16 cellular contexts compared by ENCODE assay signal in genomic region chr21:39084073-39084472, GRCh38.
DNase-seq lines count a peak whose midpoint lies in the region; ATAC-seq, FAIRE-seq and TF ChIP-seq lines count a peak whose summit lies in the region.
"Had no signal": no experiment of that assay in that cellular context is flagged by ENCODE, and none has a peak within 500 bp of the region (broad histone marks: within the 10 kb centered on the region; RNA-seq: fewer than 3 reads in every experiment).

No MANE protein-coding gene starts in this region.

- H3K23ac ChIP-seq in H1 (ENCODE audit: insufficient read length): no peak overlapping the region

- no peak overlapping the region for H3K4ac ChIP-seq in H1 (replicated peaks; ENCODE audit: insufficient read length, low read depth, low read length)

- no peaks in the 10 kb centered on the region for H3K23me2 ChIP-seq in H1 (ENCODE audit: low read depth, low read length)

- H3K27ac ChIP-seq in RWPE1 (peak overlapping the region; percentile 94), H1 (ENCODE audit: low read depth, low read length) (no peak overlapping the region), lower lobe of right lung (peak overlapping the region; percentile 72), upper lobe of right lung (peak overlapping the region; percentile 69), right cardiac atrium (ENCODE audit: low read length) (no peak overlapping the region)
- H3K27ac ChIP-seq: BLaER1 treated with 17β-estradiol and CSF1 and Interleukin-3, amounts not matched to agents 10 nM and 100 nM; SK-N-MC had no signal

- H3K9me3 ChIP-seq in H1 (ENCODE audit: insufficient read depth in 2 of 2, low read depth in 1 of 2, low read length in 1 of 2) (peaks cover 2 to 3% of the 10 kb centered on the region in 2 experiments; a peak in 1 of 4 replicates), lower lobe of right lung (no peaks in the 10 kb centered on the region), upper lobe of right lung (no peaks in the 10 kb centered on the region), right cardiac atrium (ENCODE audit: control insufficient read depth, low read length) (no peaks in the 10 kb centered on the region)

- no peaks in the 10 kb centered on the region for H3K79me1 ChIP-seq in H1 (ENCODE audit: low read depth, low read length)

- no peak overlapping the region for H3K18ac ChIP-seq in H1 (ENCODE audit: extremely low read depth, low read length)

- no peak overlapping the region; the same call in 1 of the 2 replicates for H4K8ac ChIP-seq in H1 (ENCODE audit: extremely low read depth, insufficient read depth, low read length)

- no peak for TF ChIP-seq POLR2A in H1 (IDR thresholded peaks at IDR 0.05; ENCODE audit: control extremely low read depth in 1 of 2, low read depth in 2 of 2, low read length in 2 of 2)
- TF ChIP-seq POLR2A in GM12892 (IDR thresholded peaks at IDR 0.05; ENCODE audit: low read depth, low read length): no peak

- H2BK120ac ChIP-seq in H1 (replicated peaks; ENCODE audit: low read depth, low read length): no peak overlapping the region

- H3K36me3 ChIP-seq in H1 (ENCODE audit: control insufficient read depth in 2 of 4, insufficient read depth in 4 of 4, low read length in 3 of 4): no peaks in the 10 kb centered on the region
- H3K36me3 ChIP-seq in lower lobe of right lung: no peaks in the 10 kb centered on the region
- no peaks in the 10 kb centered on the region for H3K36me3 ChIP-seq in upper lobe of right lung
- H3K36me3 ChIP-seq: BLaER1 treated with 17β-estradiol and CSF1 and Interleukin-3, amounts not matched to agents 10 nM and 100 nM had no signal

- no peaks in the 10 kb centered on the region for H3K79me2 ChIP-seq in H1 (ENCODE audit: control insufficient read depth in 1 of 2, insufficient read depth in 2 of 2, low read length in 2 of 2)

- TF ChIP-seq EP300 in H1 (IDR thresholded peaks at IDR 0.05; ENCODE audit: borderline replicate concordance in 1 of 2, low read depth in 2 of 2, low read length in 2 of 2): no peak

- FAIRE-seq in H1 (lab: Jason Lieb, UNC) (no peak), GM12892 (lab: Jason Lieb, UNC) (no peak)
- FAIRE-seq: GM12878 had no signal

- H3K27me3 ChIP-seq in H1 (replicated peaks in 1 of 4; ENCODE audit: control insufficient read depth in 3 of 4, extremely low read depth in 1 of 4, insufficient read depth in 3 of 4, low read length in 3 of 4): no peaks in the 10 kb centered on the region; a peak in 2 of 7 replicates
- no peaks in the 10 kb centered on the region for H3K27me3 ChIP-seq in lower lobe of right lung (ENCODE audit: low read depth)
- no peaks in the 10 kb centered on the region for H3K27me3 ChIP-seq in upper lobe of right lung
- H3K27me3 ChIP-seq in right cardiac atrium (ENCODE audit: control insufficient read depth, insufficient read depth): no peaks in the 10 kb centered on the region

- no peak overlapping the region for H3K4me3 ChIP-seq in H1 (ENCODE audit: extremely low read depth in 1 of 4, insufficient read depth in 2 of 4, low read depth in 3 of 4, low read length in 4 of 4)
- H3K4me3 ChIP-seq in lower lobe of right lung: no peak overlapping the region
- H3K4me3 ChIP-seq in upper lobe of right lung: no peak overlapping the region
- no peak overlapping the region for H3K4me3 ChIP-seq in right cardiac atrium (ENCODE audit: low read length)
- H3K4me3 ChIP-seq: BLaER1 treated with 17β-estradiol and CSF1 and Interleukin-3, amounts not matched to agents 10 nM and 100 nM; GM12878; SK-N-MC had no signal

- H4K91ac ChIP-seq in H1 (replicated peaks; ENCODE audit: insufficient read length, low read length): peak overlapping the region; percentile 55

- 0 out of 4 replicates have a peak, but pooled peaks have one; percentile 7 to 16 for TF ChIP-seq RAD21 in H1 (IDR thresholded peaks at IDR 0.05 in 1 of 2, conservative IDR thresholded peaks at IDR 0.05 in 1 of 2; ENCODE audit: low read depth in 2 of 2, low read length in 2 of 2)

- H4K5ac ChIP-seq in H1 (ENCODE audit: insufficient read length, low read depth, low read length): no peak overlapping the region

- no peak overlapping the region for H3K9ac ChIP-seq in H1 (replicated peaks in 1 of 4; ENCODE audit: extremely low read depth in 1 of 4, low read depth in 3 of 4, low read length in 3 of 4)
- H3K9ac ChIP-seq: BLaER1 treated with 17β-estradiol and CSF1 and Interleukin-3, amounts not matched to agents 10 nM and 100 nM had no signal

- no peak overlapping the region for H2BK5ac ChIP-seq in H1 (ENCODE audit: low read depth, low read length)

- ATAC-seq in lower lobe of right lung: peak; percentile 4 to 47
- ATAC-seq in upper lobe of right lung: no peak
- no peak for ATAC-seq in right cardiac atrium
- ATAC-seq: GM12878, PC-3, Right ventricle myocardium inferior had no signal

- no peaks in the 10 kb centered on the region for H4K20me1 ChIP-seq in H1 (replicated peaks in 1 of 2; ENCODE audit: control insufficient read depth in 1 of 2, insufficient read depth in 2 of 2, low read length in 2 of 2)
- H4K20me1 ChIP-seq: BLaER1 treated with 17β-estradiol and CSF1 and Interleukin-3, amounts not matched to agents 10 nM and 100 nM had no signal

- CTCF ChIA-PET in RWPE1 (lab: Yijun Ruan, JAX): interaction anchor here (0.6 to 1.1 kb wide), 2 partner anchors 26 to 27 kb away, joined by 3 to 4 read pairs; no protein-coding TSS in a partner anchor
- CTCF ChIA-PET in H1 (lab: Charles Lee; ENCODE audit: partially characterized antibody): interaction anchor here (0.7 to 4.3 kb wide), 9 partner anchors 8 to 73 kb away, joined by 3 to 18 read pairs (median 4); no protein-coding TSS in a partner anchor

- peak overlapping the region; percentile 34; the same call in 1 of the 2 replicates for H2BK20ac ChIP-seq in H1 (ENCODE audit: low read length)

- H3K14ac ChIP-seq in H1 (ENCODE audit: insufficient read length): no peak overlapping the region

- H2AK5ac ChIP-seq in H1 (ENCODE audit: low read depth, low read length): no peak overlapping the region; the same call in 1 of the 2 replicates

- POLR2A ChIA-PET in RWPE1 (lab: Yijun Ruan, JAX; ENCODE audit: low non-redundant PET) (no interaction called here), H1 (lab: Charles Lee; ENCODE audit: partially characterized antibody) (no interaction called here)

- DNase-seq in RWPE1 (ENCODE audit: low spot score): no peak
- DNase-seq in H1 (ENCODE audit: low read depth in 1 of 2, low spot score in 2 of 2): no peak
- no peak for DNase-seq in lower lobe of right lung
- DNase-seq in upper lobe of right lung: no peak
- no peak for DNase-seq in right cardiac atrium
- DNase-seq in ureter (ENCODE audit: low spot score): no peak
- no peak for DNase-seq in GM12892 (ENCODE audit: insufficient read length)
- DNase-seq: NCI-H146, NCI-H2107, NCI-H226, NCI-H526 had no signal

- peaks cover 0 to 6% (median 4%) of the 10 kb centered on the region in 4 experiments; a peak in 6 of 7 replicates for H3K4me1 ChIP-seq in H1 (replicated peaks in 1 of 4; ENCODE audit: control insufficient read depth in 3 of 4, insufficient read depth in 4 of 4, low read length in 3 of 4)
- peaks cover 45% of the 10 kb centered on the region for H3K4me1 ChIP-seq in lower lobe of right lung
- H3K4me1 ChIP-seq in upper lobe of right lung: peaks cover 41% of the 10 kb centered on the region
- peaks cover 4% of the 10 kb centered on the region for H3K4me1 ChIP-seq in right cardiac atrium (ENCODE audit: control insufficient read depth, insufficient read depth, low read length)

- peak overlapping the region; percentile 6; the same call in 1 of the 2 replicates for H2BK12ac ChIP-seq in H1 (ENCODE audit: low read depth, low read length)

- intact Hi-C loops in lower lobe of right lung (cut with DNase I) (no loop called here), upper lobe of right lung (cut with DNase I) (no loop called here), right cardiac atrium (cut with DNase I) (no loop called here)

- H2AFZ ChIP-seq in H1 (ENCODE audit: low read length): no peak overlapping the region

- WGBS in H1 (ENCODE audit: extremely low coverage in 1 of 2, insufficient coverage in 1 of 2, insufficient read length in 1 of 2, insufficient replicate concordance in 2 of 2, low coverage in 1 of 2, low lambda C conversion rate in 2 of 2, missing lambda C conversion rate in 1 of 2), 2 experiments: 94% methylated on average over 4 of the region's 4 CpGs; no CpG with 5 or more reads in 1 of the 2 experiments
- WGBS in right cardiac atrium: 85% methylated on average over 4 of the region's 4 CpGs

- no peak for TF ChIP-seq CTCF in RWPE1 (conservative IDR thresholded peaks at IDR 0.05; ENCODE audit: low read depth)
- no peak for TF ChIP-seq CTCF in H1 (IDR thresholded peaks at IDR 0.05; ENCODE audit: control extremely low read depth in 1 of 3, insufficient read depth in 1 of 3, low read depth in 1 of 3, low read length in 3 of 3)
- TF ChIP-seq CTCF in lower lobe of right lung (IDR thresholded peaks at IDR 0.05): no peak
- TF ChIP-seq CTCF in upper lobe of right lung (IDR thresholded peaks at IDR 0.05): no peak

- H3K56ac ChIP-seq in H1 (replicated peaks; ENCODE audit: insufficient read length, low read depth, low read length): no peak overlapping the region

- no peak overlapping the region for H2BK15ac ChIP-seq in H1 (ENCODE audit: low read length)

- no peak overlapping the region for H3K4me2 ChIP-seq in H1 (ENCODE audit: insufficient read depth in 1 of 2, low read depth in 2 of 2, low read length in 2 of 2)

TF ChIP-seq in H1, 55 proteins besides CTCF, POLR2A, EP300 and RAD21:
- TF ChIP-seq TBP (IDR thresholded peaks at IDR 0.05; ENCODE audit: low read depth, low read length) (no peak), ATF2 (IDR thresholded peaks at IDR 0.05; ENCODE audit: low read length) (no peak), JUN (IDR thresholded peaks at IDR 0.05; ENCODE audit: low read depth, low read length) (no peak), SP1 (IDR thresholded peaks at IDR 0.05; ENCODE audit: low read depth, low read length) (no peak), KDM5A (IDR thresholded peaks at IDR 0.05; ENCODE audit: low read length) (no peak), KDM4A (IDR thresholded peaks at IDR 0.05; ENCODE audit: low read depth, low read length, severe bottlenecking) (no peak), CTBP2 (IDR thresholded peaks at IDR 0.05; ENCODE audit: borderline replicate concordance, insufficient read depth, insufficient read length, low read length) (no peak), FOSL1 (IDR thresholded peaks at IDR 0.05; ENCODE audit: insufficient read depth, low read depth, low read length) (no peak)

Comparison
In these comparisons a context has a peak if more than half of its experiments do, and no peak if none do; other contexts are left out.
1. H3K27ac ChIP-seq: peak in RWPE1 (single experiment), lower lobe of right lung (single experiment) and upper lobe of right lung (single experiment); none in H1 (single experiment) and right cardiac atrium (single experiment).
2. ATAC-seq: peak in lower lobe of right lung (2 of 2); none in upper lobe of right lung (single experiment) and right cardiac atrium (0 of 2).